In genomic region chr4:65738134-65738533, GRCh38 we compare ENCODE assay signal across 24 cellular contexts.
"Had no signal": no experiment of that assay in that cellular context is flagged by ENCODE, and none has a peak within 500 bp of the region (broad histone marks: within the 10 kb centered on the region; RNA-seq: fewer than 3 reads in every experiment).

No MANE protein-coding gene starts in this region.

- H3K9me3 Mint-ChIP-seq: dendritic cell treated with granulocyte-macrophage colony-stimulating factor and Interleukin-4, amounts not matched to agents 40 ng/mL and 50 ng/mL, for 4 days; mesothelial cell of epicardium had no signal

- ATAC-seq: esophagus mucosa; gastrocnemius medialis; heart right ventricle; left cardiac atrium; left ventricle myocardium superior; mucosa of descending colon; naive thymus-derived CD8-positive, alpha-beta T cell had no signal

- H3K27ac ChIP-seq: colonic mucosa, epithelial cell of prostate, esophagus squamous epithelium, gastrocnemius medialis, heart right ventricle, left lung, lower lobe of right lung had no signal

- H3K36me3 ChIP-seq: colonic mucosa, esophagus squamous epithelium, gastrocnemius medialis, heart right ventricle, left lung, lower lobe of right lung had no signal

- H3K4me1 ChIP-seq: colonic mucosa, esophagus squamous epithelium, gastrocnemius medialis, heart right ventricle, left lung, lower lobe of right lung had no signal

- H3K36me3 Mint-ChIP-seq: mesothelial cell of epicardium; naive B cell; naive thymus-derived CD8-positive, alpha-beta T cell had no signal

- H3K27me3 Mint-ChIP-seq: dendritic cell treated with granulocyte-macrophage colony-stimulating factor and Interleukin-4, amounts not matched to agents 40 ng/mL and 50 ng/mL, for 4 days; naive B cell; naive thymus-derived CD8-positive, alpha-beta T cell had no signal

- H3K4me3 Mint-ChIP-seq: dendritic cell treated with granulocyte-macrophage colony-stimulating factor and Interleukin-4, amounts not matched to agents 40 ng/mL and 50 ng/mL, for 4 days; mesothelial cell of epicardium; naive thymus-derived CD8-positive, alpha-beta T cell had no signal

- H3K4me1 Mint-ChIP-seq: naive B cell; naive thymus-derived CD8-positive, alpha-beta T cell had no signal

- DNase-seq: colonic mucosa; cortex of kidney; effector memory CD4-positive, alpha-beta T cell; erythroblast; esophagus squamous epithelium; foreskin fibroblast; foreskin melanocyte; gastrocnemius medialis; glutamatergic neuron; head of caudate nucleus; heart right ventricle; hippocampal formation; left cardiac atrium; left lung; left ventricle myocardium superior; lower lobe of right lung; mesenchymal stem cell; mucosa of descending colon; naive B cell; naive thymus-derived CD8-positive, alpha-beta T cell had no signal

- H3K4me3 ChIP-seq: colonic mucosa, esophagus squamous epithelium, gastrocnemius medialis, heart right ventricle, left lung, lower lobe of right lung, mucosa of descending colon had no signal

- H3K27me3 ChIP-seq: colonic mucosa, esophagus squamous epithelium, gastrocnemius medialis, heart right ventricle, left lung had no signal

- H3K9me3 ChIP-seq: colonic mucosa, esophagus squamous epithelium, gastrocnemius medialis, left lung, lower lobe of right lung, mucosa of descending colon had no signal

- H3K27ac Mint-ChIP-seq: dendritic cell treated with granulocyte-macrophage colony-stimulating factor and Interleukin-4, amounts not matched to agents 40 ng/mL and 50 ng/mL, for 4 days; mesothelial cell of epicardium; naive B cell; naive thymus-derived CD8-positive, alpha-beta T cell had no signal
